29 cellular contexts compared by ENCODE assay signal in genomic region chr18:26290388-26290787, GRCh38.
DNase-seq lines count a peak whose midpoint lies in the region; ATAC-seq, FAIRE-seq and TF ChIP-seq lines count a peak whose summit lies in the region.
"Had no signal": no experiment of that assay in that cellular context is flagged by ENCODE, and none has a peak within 500 bp of the region (broad histone marks: within the 10 kb centered on the region; RNA-seq: fewer than 3 reads in every experiment).

No MANE protein-coding gene starts in this region.

- H3K4me1 ChIP-seq in GM23338 (ENCODE audit: insufficient read depth) = no peaks in the 10 kb centered on the region
- H3K4me1 ChIP-seq: Caco-2, SJCRH30 had no signal

- H3K27me3 Mint-ChIP-seq in GM23338 (ENCODE audit: insufficient read depth, low read depth, poor library complexity) = no peaks in the 10 kb centered on the region
- H3K27me3 Mint-ChIP-seq: B cell, T-cell had no signal

- TF ChIP-seq CTCF in GM12865 (IDR thresholded peaks at IDR 0.05; ENCODE audit: insufficient read depth, low read depth, low read length, missing control alignments) (no peak), GM23338 (conservative IDR thresholded peaks at IDR 0.05; ENCODE audit: low read depth in 2 of 2) (no peak)

- no peaks in the 10 kb centered on the region for H3K27me3 ChIP-seq in GM23338 (ENCODE audit: insufficient read depth)
- H3K27me3 ChIP-seq: SJCRH30 had no signal

- H3K4me1 Mint-ChIP-seq in GM23338 = no peaks in the 10 kb centered on the region; the same call in 2 of the 3 replicates
- H3K4me1 Mint-ChIP-seq: B cell had no signal

- peaks cover 8% of the 10 kb centered on the region for H3K79me2 ChIP-seq in GM23338 (replicated peaks; ENCODE audit: insufficient read depth)

- H3K4me3 Mint-ChIP-seq in GM23338 = no peak overlapping the region
- H3K4me3 Mint-ChIP-seq: B cell; CD8-positive, alpha-beta T cell; T-cell had no signal

- no peak overlapping the region for H3K27ac ChIP-seq in GM23338 (ENCODE audit: low read depth)
- H3K27ac ChIP-seq: C4-2B, PC-9, SJCRH30 had no signal

- H3K9me3 Mint-ChIP-seq in GM23338 = no peaks in the 10 kb centered on the region
- H3K9me3 Mint-ChIP-seq: CD8-positive, alpha-beta T cell; T-cell had no signal

- ATAC-seq in GM23338 = no peak
- ATAC-seq: CD8-positive, alpha-beta T cell; Right ventricle myocardium inferior; SK-N-SH treated with all-trans-retinoic acid at 6 μM for 48 hours; T-cell had no signal

- H3F3A ChIP-seq in GM23338 (replicated peaks; ENCODE audit: low read depth) = no peaks in the 10 kb centered on the region

- peaks cover 3% of the 10 kb centered on the region; the same call in 1 of the 2 replicates for H3K36me3 ChIP-seq in GM23338 (ENCODE audit: insufficient read depth)
- H3K36me3 ChIP-seq: SJCRH30 had no signal

- H3K4me3 ChIP-seq in GM12865 (ENCODE audit: low read depth, low read length) (no peak overlapping the region), GM23338 (no peak overlapping the region)
- H3K4me3 ChIP-seq: PC-9, SJCRH30 had no signal

- no peaks in the 10 kb centered on the region for H3K9me2 ChIP-seq in GM23338 (ENCODE audit: insufficient read depth)

- H3K4me2 ChIP-seq in GM23338 = no peak overlapping the region
- H3K4me2 ChIP-seq: PC-9 had no signal

- DNase-seq in GM12865 (ENCODE audit: low read depth) = peak; percentile 49
- DNase-seq in GM23338 (ENCODE audit: low spot score) = no peak
- DNase-seq in M059J (ENCODE audit: low read depth) = peak; percentile 5
- DNase-seq in myocyte (ENCODE audit: low read depth) = peak; percentile 16
- no peak for DNase-seq in NCI-H82 (lab: John Stamatoyannopoulos, UW)
- DNase-seq in stimulated activated CD4-positive, alpha-beta T cell treated with anti-CD3 and anti-CD28 coated beads, Interleukin-15, amount 100 ng/mL, for 24 hours = no peak
- no peak for DNase-seq in urothelium cell line (ENCODE audit: low spot score)
- DNase-seq: Caco-2; CD8-positive, alpha-beta T cell; DMS 273 treated with DMSO at 0.1 percent for 48 hours; DMS79 treated with DMSO at 0.1 percent for 48 hours; HCEC 1CT; IMR-90; KG1; NCI-H1092 treated with DMSO at 0.1 percent for 48 hours; NCI-H1436; NCI-H187 treated with DMSO at 0.1 percent for 48 hours; NCI-H2107; NCI-H446; NCI-H524 treated with DMSO at 0.1 percent for 48 hours; NCI-H774; PC-9; SJCRH30; T-cell had no signal

- no peak overlapping the region for H2AFZ ChIP-seq in GM23338
- H2AFZ ChIP-seq: PC-9 had no signal

- peaks cover 21% of the 10 kb centered on the region for H3K36me3 Mint-ChIP-seq in GM23338 (ENCODE audit: low read depth)

- no peak for FAIRE-seq in urothelium cell line (lab: Jason Lieb, UNC)
- FAIRE-seq: H1 had no signal

- H3K27ac Mint-ChIP-seq in GM23338 = 0 out of 2 replicates have a peak overlapping the region, but pooled peaks have one; percentile 8
- H3K27ac Mint-ChIP-seq: B cell; CD8-positive, alpha-beta T cell; T-cell had no signal

- H4K20me1 ChIP-seq in GM23338 (replicated peaks; ENCODE audit: insufficient read depth) = no peaks in the 10 kb centered on the region

TF ChIP-seq in GM23338, 12 proteins besides CTCF, POLR2A, EP300 and RAD21 (continues in another document):
- TF ChIP-seq, protein P1, sequence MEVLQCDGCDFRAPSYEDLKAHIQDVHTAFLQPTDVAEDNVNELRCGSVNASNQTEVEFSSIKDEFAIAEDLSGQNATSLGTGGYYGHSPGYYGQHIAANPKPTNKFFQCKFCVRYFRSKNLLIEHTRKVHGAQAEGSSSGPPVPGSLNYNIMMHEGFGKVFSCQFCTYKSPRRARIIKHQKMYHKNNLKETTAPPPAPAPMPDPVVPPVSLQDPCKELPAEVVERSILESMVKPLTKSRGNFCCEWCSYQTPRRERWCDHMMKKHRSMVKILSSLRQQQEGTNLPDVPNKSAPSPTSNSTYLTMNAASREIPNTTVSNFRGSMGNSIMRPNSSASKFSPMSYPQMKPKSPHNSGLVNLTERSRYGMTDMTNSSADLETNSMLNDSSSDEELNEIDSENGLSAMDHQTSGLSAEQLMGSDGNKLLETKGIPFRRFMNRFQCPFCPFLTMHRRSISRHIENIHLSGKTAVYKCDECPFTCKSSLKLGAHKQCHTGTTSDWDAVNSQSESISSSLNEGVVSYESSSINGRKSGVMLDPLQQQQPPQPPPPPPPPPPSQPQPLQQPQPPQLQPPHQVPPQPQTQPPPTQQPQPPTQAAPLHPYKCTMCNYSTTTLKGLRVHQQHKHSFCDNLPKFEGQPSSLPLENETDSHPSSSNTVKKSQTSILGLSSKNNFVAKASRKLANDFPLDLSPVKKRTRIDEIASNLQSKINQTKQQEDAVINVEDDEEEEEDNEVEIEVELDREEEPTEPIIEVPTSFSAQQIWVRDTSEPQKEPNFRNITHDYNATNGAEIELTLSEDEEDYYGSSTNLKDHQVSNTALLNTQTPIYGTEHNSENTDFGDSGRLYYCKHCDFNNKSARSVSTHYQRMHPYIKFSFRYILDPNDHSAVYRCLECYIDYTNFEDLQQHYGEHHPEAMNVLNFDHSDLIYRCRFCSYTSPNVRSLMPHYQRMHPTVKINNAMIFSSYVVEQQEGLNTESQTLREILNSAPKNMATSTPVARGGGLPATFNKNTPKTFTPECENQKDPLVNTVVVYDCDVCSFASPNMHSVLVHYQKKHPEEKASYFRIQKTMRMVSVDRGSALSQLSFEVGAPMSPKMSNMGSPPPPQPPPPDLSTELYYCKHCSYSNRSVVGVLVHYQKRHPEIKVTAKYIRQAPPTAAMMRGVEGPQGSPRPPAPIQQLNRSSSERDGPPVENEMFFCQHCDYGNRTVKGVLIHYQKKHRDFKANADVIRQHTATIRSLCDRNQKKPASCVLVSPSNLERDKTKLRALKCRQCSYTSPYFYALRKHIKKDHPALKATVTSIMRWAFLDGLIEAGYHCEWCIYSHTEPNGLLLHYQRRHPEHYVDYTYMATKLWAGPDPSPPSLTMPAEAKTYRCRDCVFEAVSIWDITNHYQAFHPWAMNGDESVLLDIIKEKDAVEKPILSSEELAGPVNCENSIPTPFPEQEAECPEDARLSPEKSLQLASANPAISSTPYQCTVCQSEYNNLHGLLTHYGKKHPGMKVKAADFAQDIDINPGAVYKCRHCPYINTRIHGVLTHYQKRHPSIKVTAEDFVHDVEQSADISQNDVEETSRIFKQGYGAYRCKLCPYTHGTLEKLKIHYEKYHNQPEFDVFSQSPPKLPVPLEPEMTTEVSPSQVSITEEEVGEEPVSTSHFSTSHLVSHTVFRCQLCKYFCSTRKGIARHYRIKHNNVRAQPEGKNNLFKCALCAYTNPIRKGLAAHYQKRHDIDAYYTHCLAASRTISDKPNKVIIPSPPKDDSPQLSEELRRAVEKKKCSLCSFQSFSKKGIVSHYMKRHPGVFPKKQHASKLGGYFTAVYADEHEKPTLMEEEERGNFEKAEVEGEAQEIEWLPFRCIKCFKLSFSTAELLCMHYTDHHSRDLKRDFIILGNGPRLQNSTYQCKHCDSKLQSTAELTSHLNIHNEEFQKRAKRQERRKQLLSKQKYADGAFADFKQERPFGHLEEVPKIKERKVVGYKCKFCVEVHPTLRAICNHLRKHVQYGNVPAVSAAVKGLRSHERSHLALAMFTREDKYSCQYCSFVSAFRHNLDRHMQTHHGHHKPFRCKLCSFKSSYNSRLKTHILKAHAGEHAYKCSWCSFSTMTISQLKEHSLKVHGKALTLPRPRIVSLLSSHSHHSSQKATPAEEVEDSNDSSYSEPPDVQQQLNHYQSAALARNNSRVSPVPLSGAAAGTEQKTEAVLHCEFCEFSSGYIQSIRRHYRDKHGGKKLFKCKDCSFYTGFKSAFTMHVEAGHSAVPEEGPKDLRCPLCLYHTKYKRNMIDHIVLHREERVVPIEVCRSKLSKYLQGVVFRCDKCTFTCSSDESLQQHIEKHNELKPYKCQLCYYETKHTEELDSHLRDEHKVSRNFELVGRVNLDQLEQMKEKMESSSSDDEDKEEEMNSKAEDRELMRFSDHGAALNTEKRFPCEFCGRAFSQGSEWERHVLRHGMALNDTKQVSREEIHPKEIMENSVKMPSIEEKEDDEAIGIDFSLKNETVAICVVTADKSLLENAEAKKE (CRISPR knock-in tag; IDR thresholded peaks at IDR 0.05) = no peak
- TF ChIP-seq EZH2phosphoT487 (IDR thresholded peaks at IDR 0.05; ENCODE audit: unreplicated experiment) (no peak), ZNF331 (CRISPR knock-in tag; IDR thresholded peaks at IDR 0.05; ENCODE audit: low read depth) (no peak), STAT1 (IDR thresholded peaks at IDR 0.05; ENCODE audit: unreplicated experiment) (no peak), ZNF114 (CRISPR knock-in tag; IDR thresholded peaks at IDR 0.05) (no peak)
- TF ChIP-seq, protein P2, sequence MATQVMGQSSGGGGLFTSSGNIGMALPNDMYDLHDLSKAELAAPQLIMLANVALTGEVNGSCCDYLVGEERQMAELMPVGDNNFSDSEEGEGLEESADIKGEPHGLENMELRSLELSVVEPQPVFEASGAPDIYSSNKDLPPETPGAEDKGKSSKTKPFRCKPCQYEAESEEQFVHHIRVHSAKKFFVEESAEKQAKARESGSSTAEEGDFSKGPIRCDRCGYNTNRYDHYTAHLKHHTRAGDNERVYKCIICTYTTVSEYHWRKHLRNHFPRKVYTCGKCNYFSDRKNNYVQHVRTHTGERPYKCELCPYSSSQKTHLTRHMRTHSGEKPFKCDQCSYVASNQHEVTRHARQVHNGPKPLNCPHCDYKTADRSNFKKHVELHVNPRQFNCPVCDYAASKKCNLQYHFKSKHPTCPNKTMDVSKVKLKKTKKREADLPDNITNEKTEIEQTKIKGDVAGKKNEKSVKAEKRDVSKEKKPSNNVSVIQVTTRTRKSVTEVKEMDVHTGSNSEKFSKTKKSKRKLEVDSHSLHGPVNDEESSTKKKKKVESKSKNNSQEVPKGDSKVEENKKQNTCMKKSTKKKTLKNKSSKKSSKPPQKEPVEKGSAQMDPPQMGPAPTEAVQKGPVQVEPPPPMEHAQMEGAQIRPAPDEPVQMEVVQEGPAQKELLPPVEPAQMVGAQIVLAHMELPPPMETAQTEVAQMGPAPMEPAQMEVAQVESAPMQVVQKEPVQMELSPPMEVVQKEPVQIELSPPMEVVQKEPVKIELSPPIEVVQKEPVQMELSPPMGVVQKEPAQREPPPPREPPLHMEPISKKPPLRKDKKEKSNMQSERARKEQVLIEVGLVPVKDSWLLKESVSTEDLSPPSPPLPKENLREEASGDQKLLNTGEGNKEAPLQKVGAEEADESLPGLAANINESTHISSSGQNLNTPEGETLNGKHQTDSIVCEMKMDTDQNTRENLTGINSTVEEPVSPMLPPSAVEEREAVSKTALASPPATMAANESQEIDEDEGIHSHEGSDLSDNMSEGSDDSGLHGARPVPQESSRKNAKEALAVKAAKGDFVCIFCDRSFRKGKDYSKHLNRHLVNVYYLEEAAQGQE (IDR thresholded peaks at IDR 0.05; ENCODE audit: unreplicated experiment) = no peak
- TF ChIP-seq, protein P3, sequence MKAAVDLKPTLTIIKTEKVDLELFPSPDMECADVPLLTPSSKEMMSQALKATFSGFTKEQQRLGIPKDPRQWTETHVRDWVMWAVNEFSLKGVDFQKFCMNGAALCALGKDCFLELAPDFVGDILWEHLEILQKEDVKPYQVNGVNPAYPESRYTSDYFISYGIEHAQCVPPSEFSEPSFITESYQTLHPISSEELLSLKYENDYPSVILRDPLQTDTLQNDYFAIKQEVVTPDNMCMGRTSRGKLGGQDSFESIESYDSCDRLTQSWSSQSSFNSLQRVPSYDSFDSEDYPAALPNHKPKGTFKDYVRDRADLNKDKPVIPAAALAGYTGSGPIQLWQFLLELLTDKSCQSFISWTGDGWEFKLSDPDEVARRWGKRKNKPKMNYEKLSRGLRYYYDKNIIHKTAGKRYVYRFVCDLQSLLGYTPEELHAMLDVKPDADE (IDR thresholded peaks at IDR 0.05) = no peak

Comparison
In these comparisons a context has a peak if more than half of its experiments do, and no peak if none do; other contexts are left out.
1. DNase-seq: peak in GM12865 (single experiment), M059J (single experiment) and myocyte (single experiment); none in GM23338 (single experiment), NCI-H82 (single experiment), stimulated activated CD4-positive, alpha-beta T cell treated with anti-CD3 and anti-CD28 coated beads, Interleukin-15, amount 100 ng/mL, for 24 hours (single experiment) and urothelium cell line (single experiment).